8 cellular contexts compared by ENCODE assay signal in the genomic region with DNA sequence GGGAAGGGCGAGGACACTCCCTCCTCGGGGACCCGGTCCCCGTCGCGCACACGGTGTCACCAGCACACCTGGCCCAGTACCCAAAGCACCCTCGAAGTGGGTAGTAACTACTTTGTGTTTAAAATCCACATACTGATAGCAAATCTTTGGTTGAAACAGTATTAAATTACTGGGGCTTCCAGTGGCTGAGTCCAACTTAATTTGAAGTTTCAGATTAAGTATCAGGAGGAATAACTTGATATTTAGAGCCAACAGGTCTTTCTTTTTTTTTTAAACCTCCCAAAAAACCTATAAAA. TPM values are rescaled to one million over a fixed set of nuclear protein-coding genes. Genes with fewer than 3 reads are reported as not detected.
DNase-seq lines count a peak whose midpoint lies in the region; ATAC-seq and TF ChIP-seq lines count a peak whose summit lies in the region.

No MANE protein-coding gene starts in this region.

- H3K9me3 ChIP-seq in body of pancreas, result no peaks in the 10 kb centered on the region
- no peaks in the 10 kb centered on the region for H3K9me3 ChIP-seq in mucosa of stomach (ENCODE audit: control insufficient read depth, low read length)

- intact Hi-C loops in body of pancreas (cut with DNase I), result no loop called here

- TF ChIP-seq POLR2A in body of pancreas (IDR thresholded peaks at IDR 0.05), result no peak

- H3K27me3 ChIP-seq in body of pancreas, result no peaks in the 10 kb centered on the region
- H3K27me3 ChIP-seq in mucosa of stomach (ENCODE audit: control insufficient read depth, insufficient read depth, low read length), result no peaks in the 10 kb centered on the region

- H3K4me3 ChIP-seq in GM12865 (ENCODE audit: low read depth, low read length) (peak overlapping the region; percentile 71), body of pancreas (peak overlapping the region; percentile 25 to 41), mucosa of stomach (ENCODE audit: low read length) (peak overlapping the region; percentile 82)

- H3K4me1 ChIP-seq in body of pancreas (peaks cover 11% of the 10 kb centered on the region), mucosa of stomach (ENCODE audit: control insufficient read depth, insufficient read depth, low read length) (peaks cover 4% of the 10 kb centered on the region)

- ATAC-seq in HG03354 (IDR thresholded peaks at IDR 0.05; ENCODE audit: poor library complexity, severe bottlenecking, unreplicated experiment) (peak; percentile 60), body of pancreas (no peak), left lobe of liver (no peak)

- H3K9ac ChIP-seq in mucosa of stomach (ENCODE audit: low read length), result peak overlapping the region; percentile 98

- peak overlapping the region; percentile 96 to 100 (median 98) for H3K27ac ChIP-seq in body of pancreas

- H3K36me3 ChIP-seq in body of pancreas (replicated peaks in 1 of 2; ENCODE audit: insufficient read depth in 1 of 2, low read depth in 2 of 2), result no peaks in the 10 kb centered on the region
- no peaks in the 10 kb centered on the region for H3K36me3 ChIP-seq in mucosa of stomach (ENCODE audit: control insufficient read depth, insufficient read depth, low read length)

- TF ChIP-seq CTCF in GM12865 (IDR thresholded peaks at IDR 0.05; ENCODE audit: insufficient read depth, low read depth, low read length, missing control alignments), result no peak
- TF ChIP-seq CTCF in body of pancreas (IDR thresholded peaks at IDR 0.05), result no peak

- no peak for DNase-seq in GM12865 (ENCODE audit: low read depth)
- no peak for DNase-seq in body of pancreas
- DNase-seq in NCI-H82 treated with DMSO at 0.1 percent for 48 hours (lab: John Stamatoyannopoulos, UW; ENCODE audit: unreplicated experiment), result no peak
- DNase-seq in left lobe of liver (ENCODE audit: low spot score), result no peak
- DNase-seq in NCI-H1930 (lab: John Stamatoyannopoulos, UW), result no peak
- DNase-seq in pons (ENCODE audit: low spot score), result no peak

- 1 to 3% methylated on average over 8 of the region's 8 CpGs for WGBS in body of pancreas, 2 donors

RNA-seq across cellular contexts. Expression of a gene that starts 0.6 kb away (rescaled TPM):
- total RNA-seq in body of pancreas (1 to 10 TPM; 2.9 to 4.6 TPM), left lobe of liver (4.3 TPM)
